ENCODE assay signal across 19 cellular contexts in genomic region chr15:64581408-64581761, GRCh38.
DNase-seq lines count a peak whose midpoint lies in the region; ATAC-seq and TF ChIP-seq lines count a peak whose summit lies in the region.
"Had no signal": no experiment of that assay in that cellular context is flagged by ENCODE, and none has a peak within 500 bp of the region (broad histone marks: within the 10 kb centered on the region; RNA-seq: fewer than 3 reads in every experiment).

No MANE protein-coding gene starts in this region.

- peak overlapping the region; percentile 77 for H3K27ac Mint-ChIP-seq in dendritic cell treated with granulocyte-macrophage colony-stimulating factor and Interleukin-4, amounts not matched to agents 40 ng/mL and 50 ng/mL, for 4 days

- peaks cover 32% of the 10 kb centered on the region for H3K4me1 ChIP-seq in cardiac muscle cell (ENCODE audit: low read depth)
- peaks cover 0 to 25% (median 2%) of the 10 kb centered on the region in 12 donors for H3K4me1 ChIP-seq in heart left ventricle
- peaks cover 10% of the 10 kb centered on the region for H3K4me1 ChIP-seq in mesodermal cell (ENCODE audit: control insufficient read depth, insufficient read depth, low read length, poor library complexity, severe bottlenecking)

- DNase-seq in cardiac muscle cell (ENCODE audit: low read depth in 1 of 2, low spot score in 1 of 2) (peak in 1 of 2 donors; percentile 46), heart left ventricle (no peak), GDM1 (lab: John Stamatoyannopoulos, UW) (no peak), left colon (no peak)
- DNase-seq: AML-193, C1 segment of cervical spinal cord, EL, NCI-H1092 treated with DMSO at 0.1 percent for 48 hours, NCI-H1436 treated with DMSO at 0.1 percent for 48 hours, NCI-H1930, NCI-H510A, SHP77 treated with DMSO at 0.1 percent for 48 hours had no signal

- peaks cover 45% of the 10 kb centered on the region for H3K4me1 Mint-ChIP-seq in dendritic cell treated with granulocyte-macrophage colony-stimulating factor and Interleukin-4, amounts not matched to agents 40 ng/mL and 50 ng/mL, for 4 days (ENCODE audit: low read depth)

- H3K27me3 ChIP-seq in cardiac muscle cell (no peaks in the 10 kb centered on the region), heart left ventricle (no peaks in the 10 kb centered on the region)

- no peaks in the 10 kb centered on the region for H3K9me3 Mint-ChIP-seq in dendritic cell treated with granulocyte-macrophage colony-stimulating factor and Interleukin-4, amounts not matched to agents 40 ng/mL and 50 ng/mL, for 4 days

- H3K4me3 Mint-ChIP-seq in dendritic cell treated with granulocyte-macrophage colony-stimulating factor and Interleukin-4, amounts not matched to agents 40 ng/mL and 50 ng/mL, for 4 days, result no peak overlapping the region

- no peaks in the 10 kb centered on the region for H3K36me3 ChIP-seq in cardiac muscle cell
- no peaks in the 10 kb centered on the region for H3K36me3 ChIP-seq in heart left ventricle
- peaks cover 3% of the 10 kb centered on the region for H3K36me3 ChIP-seq in mesodermal cell (ENCODE audit: control insufficient read depth, insufficient read depth, low read length)

- TF ChIP-seq CTCF in cardiac muscle cell (IDR thresholded peaks at IDR 0.05; ENCODE audit: low read depth, low read length), result no peak
- TF ChIP-seq CTCF in heart left ventricle (IDR thresholded peaks at IDR 0.05), result no peak

- H3K9me3 ChIP-seq in cardiac muscle cell (ENCODE audit: low read depth) (no peaks in the 10 kb centered on the region), heart left ventricle (peaks cover 0 to 28% (median 9%) of the 10 kb centered on the region in 12 donors), mesodermal cell (ENCODE audit: control insufficient read depth, low read length) (peaks cover 20% of the 10 kb centered on the region)

- ATAC-seq in heart left ventricle, result no peak
- ATAC-seq in GM19351 (IDR thresholded peaks at IDR 0.05; ENCODE audit: unreplicated experiment), result no peak
- no peak for ATAC-seq in left colon
- ATAC-seq: GM12878 had no signal

- TF ChIP-seq POLR2A in heart left ventricle (IDR thresholded peaks at IDR 0.05), result no peak

- peak overlapping the region; percentile 95 for H3K27ac ChIP-seq in cardiac muscle cell
- H3K27ac ChIP-seq in heart left ventricle, result peak overlapping the region in 1 of 12 donors; percentile 50
- peak overlapping the region; percentile 66 for H3K27ac ChIP-seq in mesodermal cell (ENCODE audit: low read depth, low read length, severe bottlenecking)
- H3K27ac ChIP-seq: KMS-11, RWPE1, SK-N-MC had no signal

- 66 to 78% (median 72%) methylated on average over 2 of the region's 2 CpGs for WGBS in heart left ventricle, 4 donors
- 96% methylated on average over 2 of the region's 2 CpGs for WGBS in mesodermal cell (ENCODE audit: insufficient coverage in 2 of 2), 2 experiments

- H3K36me3 Mint-ChIP-seq in dendritic cell treated with granulocyte-macrophage colony-stimulating factor and Interleukin-4, amounts not matched to agents 40 ng/mL and 50 ng/mL, for 4 days (ENCODE audit: low read depth), result no peaks in the 10 kb centered on the region

- H3K27me3 Mint-ChIP-seq in dendritic cell treated with granulocyte-macrophage colony-stimulating factor and Interleukin-4, amounts not matched to agents 40 ng/mL and 50 ng/mL, for 4 days, result no peaks in the 10 kb centered on the region

- H3K4me3 ChIP-seq in cardiac muscle cell (no peak overlapping the region), heart left ventricle (no peak overlapping the region), mesodermal cell (ENCODE audit: extremely low read depth, insufficient read depth, low read length, poor library complexity, severe bottlenecking) (no peak overlapping the region)
- H3K4me3 ChIP-seq: GM12878, SK-N-MC had no signal

- intact Hi-C loops in heart left ventricle (cut with DNase I), result no loop called here
- intact Hi-C loops in dendritic cell treated with granulocyte-macrophage colony-stimulating factor and Interleukin-4, amounts not matched to agents 40 ng/mL and 50 ng/mL, for 4 days (cut with micrococcal nuclease), result no loop called here
- intact Hi-C loops in left colon (cut with DNase I, micrococcal nuclease), result no loop called here
